23 cellular contexts compared by ENCODE assay signal in the genomic region with DNA sequence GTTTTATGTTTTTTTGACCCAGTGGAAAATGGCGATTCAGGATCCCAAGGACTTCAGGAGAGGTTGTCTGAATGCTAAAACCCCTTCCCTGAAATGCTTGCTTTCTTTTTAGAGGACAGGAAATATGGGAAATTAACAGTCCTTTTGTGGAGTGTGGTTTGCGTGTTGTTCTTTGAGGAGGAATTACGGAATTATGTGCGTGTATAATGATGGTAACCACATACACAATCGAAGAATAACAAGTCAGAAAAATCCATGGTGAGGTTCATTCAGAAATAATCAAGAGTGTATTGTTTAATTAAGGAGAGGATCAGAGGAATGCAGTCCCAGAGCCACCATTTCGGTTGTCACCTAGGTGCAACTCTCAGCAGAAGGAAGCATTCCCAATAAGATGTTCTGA.
"Had no signal": no experiment of that assay in that cellular context is flagged by ENCODE, and none has a peak within 500 bp of the region (broad histone marks: within the 10 kb centered on the region; RNA-seq: fewer than 3 reads in every experiment).

No MANE protein-coding gene starts in this region.

- H3K27me3 ChIP-seq: ascending aorta, brain microvascular endothelial cell, cardiac muscle cell had no signal

- H3K4me1 Mint-ChIP-seq: activated naive CD4-positive, alpha-beta T cell treated with anti-CD3 and anti-CD28 coated beads, Interleukin-2, amount 50 U/mL, for 24 hours; WTC11 had no signal

- DNase-seq: activated CD4-positive, alpha-beta T cell treated with anti-CD3 and anti-CD28 coated beads for 48 hours; activated CD4-positive, alpha-beta T cell treated with anti-CD3 and anti-CD28 coated beads, Interleukin-2, amount 50 U/mL, for 4 hours; activated CD4-positive, CD25-positive, alpha-beta regulatory T cell treated with anti-CD3 and anti-CD28 coated beads, Interleukin-2, amount 50 U/mL, for 72 hours; activated CD8-positive, alpha-beta memory T cell treated with anti-CD3 and anti-CD28 coated beads, Interleukin-2, amount 50 U/mL, for 48 hours; activated CD8-positive, alpha-beta T cell treated with anti-CD3 and anti-CD28 coated beads, Interleukin-2, amount 10 ng/mL, durations not matched to agents 7 days and 5 days; activated naive CD4-positive, alpha-beta T cell; activated T-cell treated with anti-CD3 and anti-CD28 coated beads, Interleukin-2, amount 50 U/mL, for 1 hour; brain microvascular endothelial cell; Karpas-422; MM.1S; NCI-H1105; NCI-H1436; NCI-H187; NCI-H2081; NCI-H510A treated with DMSO at 0.1 percent for 48 hours; PC-9; SHP77 treated with DMSO at 0.1 percent for 48 hours; T-helper 9 cell had no signal

- H2AFZ ChIP-seq: PC-9 had no signal

- H3K27ac ChIP-seq: ascending aorta, brain microvascular endothelial cell, cardiac muscle cell, PC-9 had no signal

- H3K9me3 Mint-ChIP-seq: activated naive CD4-positive, alpha-beta T cell treated with anti-CD3 and anti-CD28 coated beads, Interleukin-2, amount 50 U/mL, for 24 hours; T-helper 1 cell treated with Interleukin-12 subunit alpha and Interleukin-12 subunit beta and Interleukin-4 antibody, amounts not matched to agents 30 μg/mL and 1 μg/mL, for 36 hours; WTC11 had no signal

- H3K4me2 ChIP-seq: PC-9 had no signal

- H3K27ac Mint-ChIP-seq: activated CD8-positive, alpha-beta T cell treated with anti-CD3 and anti-CD28 coated beads, Interleukin-2, amount 10 ng/mL, durations not matched to agents 7 days and 5 days; activated naive CD4-positive, alpha-beta T cell treated with anti-CD3 and anti-CD28 coated beads, Interleukin-2, amount 50 U/mL, for 24 hours; T-helper 1 cell treated with Interleukin-12 subunit alpha and Interleukin-12 subunit beta and Interleukin-4 antibody, amounts not matched to agents 30 μg/mL and 1 μg/mL, for 36 hours; WTC11 had no signal

- H3K36me3 ChIP-seq: ascending aorta, brain microvascular endothelial cell, cardiac muscle cell had no signal

- H3K36me3 Mint-ChIP-seq: activated naive CD4-positive, alpha-beta T cell treated with anti-CD3 and anti-CD28 coated beads, Interleukin-2, amount 50 U/mL, for 24 hours; WTC11 had no signal

- H3K4me3 Mint-ChIP-seq: activated CD8-positive, alpha-beta T cell treated with anti-CD3 and anti-CD28 coated beads, Interleukin-2, amount 10 ng/mL, durations not matched to agents 7 days and 5 days; activated naive CD4-positive, alpha-beta T cell treated with anti-CD3 and anti-CD28 coated beads, Interleukin-2, amount 50 U/mL, for 24 hours; T-helper 1 cell treated with Interleukin-12 subunit alpha and Interleukin-12 subunit beta and Interleukin-4 antibody, amounts not matched to agents 30 μg/mL and 1 μg/mL, for 36 hours; WTC11 had no signal

- ATAC-seq: activated CD8-positive, alpha-beta T cell treated with anti-CD3 and anti-CD28 coated beads, Interleukin-2, amount 10 ng/mL, durations not matched to agents 7 days and 5 days; WTC11 had no signal

- H3K9me3 ChIP-seq: ascending aorta had no signal

- H3K4me1 ChIP-seq: ascending aorta had no signal

- H3K4me3 ChIP-seq: ascending aorta, cardiac muscle cell, PC-9 had no signal
